ENCODE assay signal across 9 cellular contexts in genomic region chr5:178627259-178627598, GRCh38. TPM values are rescaled to one million over a fixed set of nuclear protein-coding genes. Genes with fewer than 3 reads are reported as not detected.
DNase-seq lines count a peak whose midpoint lies in the region; ATAC-seq, FAIRE-seq and TF ChIP-seq lines count a peak whose summit lies in the region.
"Had no signal": no experiment of that assay in that cellular context is flagged by ENCODE, and none has a peak within 500 bp of the region (broad histone marks: within the 10 kb centered on the region; RNA-seq: fewer than 3 reads in every experiment).

No MANE protein-coding gene starts in this region.

- in situ Hi-C loops in gastrocnemius medialis (cut with MboI; ENCODE audit: low sequenced_read_pairs in 4 of 4) = no loop called here

- peak overlapping the region; percentile 76 to 96 (median 94) for H3K4me3 ChIP-seq in Peyer's patch
- peak overlapping the region; percentile 85 for H3K4me3 ChIP-seq in fibroblast of mammary gland (ENCODE audit: control insufficient read depth, low read depth, low read length)
- peak overlapping the region; percentile 75 to 98 (median 80) for H3K4me3 ChIP-seq in gastrocnemius medialis

- no peak for FAIRE-seq in frontal cortex (lab: Jason Lieb, UNC)

- peaks cover 0 to 6% (median 0%) of the 10 kb centered on the region in 3 donors for H3K36me3 ChIP-seq in Peyer's patch
- H3K36me3 ChIP-seq in gastrocnemius medialis = peaks cover 0 to 5% of the 10 kb centered on the region in 2 donors

- TF ChIP-seq POLR2A in Peyer's patch (IDR thresholded peaks at IDR 0.05) (no peak), gastrocnemius medialis (IDR thresholded peaks at IDR 0.05) (no peak)

- H3K9me3 ChIP-seq in Peyer's patch (no peaks in the 10 kb centered on the region), gastrocnemius medialis (no peaks in the 10 kb centered on the region)

- H3K27ac ChIP-seq in Peyer's patch = peak overlapping the region; percentile 94 to 98 (median 96)
- H3K27ac ChIP-seq in gastrocnemius medialis = peak overlapping the region; percentile 91 to 100 (median 96)

- intact Hi-C loops in gastrocnemius medialis (cut with DNase I; ENCODE audit: low total_unique reads) = loop anchor here (1.0 to 10.0 kb wide), 8 partner anchors 36 to 1448 kb away; partner anchors contain the start of genes PHYKPL, RNF130, ZNF354A and ZNF879

- ATAC-seq in GM19351 (IDR thresholded peaks at IDR 0.05; ENCODE audit: unreplicated experiment) = peak; percentile 26
- ATAC-seq in gastrocnemius medialis = peak in 1 of 2 donors; percentile 1
- no peak for ATAC-seq in HG03469 (IDR thresholded peaks at IDR 0.05; ENCODE audit: unreplicated experiment)
- no peak for ATAC-seq in GM18907 (IDR thresholded peaks at IDR 0.05; ENCODE audit: unreplicated experiment)

- H3K27me3 ChIP-seq in Peyer's patch = no peaks in the 10 kb centered on the region
- H3K27me3 ChIP-seq in gastrocnemius medialis = no peaks in the 10 kb centered on the region

- TF ChIP-seq CTCF in Peyer's patch (IDR thresholded peaks at IDR 0.05) (no peak), fibroblast of mammary gland (conservative IDR thresholded peaks at IDR 0.05; ENCODE audit: control insufficient read depth, insufficient read depth, low read depth, low read length) (no peak), gastrocnemius medialis (IDR thresholded peaks at IDR 0.05 in 4 of 5, conservative IDR thresholded peaks at IDR 0.05 in 1 of 5) (no peak)

- H3K4me1 ChIP-seq in Peyer's patch = peaks cover 0 to 23% (median 2%) of the 10 kb centered on the region in 4 donors
- peaks cover 28 to 36% of the 10 kb centered on the region in 2 donors for H3K4me1 ChIP-seq in gastrocnemius medialis

- DNase-seq in Peyer's patch = no peak
- DNase-seq in fibroblast of mammary gland (ENCODE audit: low read depth) = no peak
- DNase-seq in gastrocnemius medialis = no peak
- DNase-seq in NCI-H524 treated with DMSO at 0.1 percent for 48 hours (lab: John Stamatoyannopoulos, UW) = no peak
- DNase-seq in frontal cortex (ENCODE audit: low spot score in 2 of 2) = no peak

RNA-seq across cellular contexts. Expression of gene CLK4, which starts 0.4 kb away (rescaled TPM):
- total RNA-seq in Peyer's patch = 10 to 100 TPM; 33.5 to 59.0 (median 41.5) TPM
- total RNA-seq in gastrocnemius medialis = 10 to 100 TPM; 11.4 to 36.7 (median 14.3) TPM
- 35.1 TPM for total RNA-seq in frontal cortex

RNA-seq across cellular contexts. Expression of gene COL23A1, which starts 37.0 kb away (rescaled TPM):
- total RNA-seq in Peyer's patch (1 to 10 TPM in 2 of 4 donors, under 1 TPM in 1, not detected in 1; 0.57 to 5.8 (median 1.2) TPM), gastrocnemius medialis (1 to 10 TPM in 1 of 4 donors, under 1 TPM in 2, not detected in 1; 0.62 to 1.1 (median 0.97) TPM), frontal cortex (0.82 TPM)
- total RNA-seq: NCI-H460 had no signal
